Comparison of ENCODE assay signal across 18 cellular contexts in the genomic region with DNA sequence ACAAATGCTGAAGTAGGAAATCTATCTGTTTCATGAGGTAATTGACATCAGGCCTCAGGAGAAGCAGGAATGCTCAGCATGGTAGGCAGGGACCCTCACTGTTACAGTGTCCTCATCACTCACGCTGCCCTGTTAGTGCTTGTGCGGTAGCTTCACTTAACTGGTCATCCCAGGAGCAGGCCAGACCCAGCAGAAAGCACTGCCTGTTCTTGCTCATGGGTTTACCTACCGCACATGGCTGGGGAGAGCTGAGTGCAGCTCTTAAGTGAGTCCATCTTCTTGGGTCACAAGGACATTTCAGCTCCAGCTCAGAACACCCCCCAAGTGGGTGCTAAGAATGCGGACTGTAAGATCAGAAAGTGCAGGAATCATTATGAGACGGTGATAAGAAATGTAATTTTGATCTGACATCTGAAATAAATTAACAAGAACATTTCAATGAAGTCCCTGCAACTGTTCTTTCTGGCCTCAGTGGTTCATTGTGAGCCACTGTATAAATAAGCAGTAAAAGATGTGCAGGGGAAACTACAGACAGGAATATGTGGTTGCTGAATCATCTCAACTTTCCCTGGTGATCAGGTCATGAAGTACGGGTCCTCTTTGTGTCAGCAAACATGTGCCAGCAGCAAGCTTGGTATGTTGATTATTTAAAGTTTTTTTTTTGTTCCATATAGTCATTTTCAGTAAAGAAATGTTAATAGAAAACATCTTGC.
DNase-seq lines count a peak whose midpoint lies in the region; ATAC-seq and TF ChIP-seq lines count a peak whose summit lies in the region.
"Had no signal": no experiment of that assay in that cellular context is flagged by ENCODE, and none has a peak within 500 bp of the region (broad histone marks: within the 10 kb centered on the region; RNA-seq: fewer than 3 reads in every experiment).

No MANE protein-coding gene starts in this region.

- no peak overlapping the region for H3K4me3 ChIP-seq in fibroblast of the aortic adventitia (ENCODE audit: low read depth, low read length)
- H3K4me3 ChIP-seq: colonic mucosa, hepatocyte, SK-N-MC, skin epidermis, transverse colon had no signal

- no peak overlapping the region for H3K4me3 Mint-ChIP-seq in activated T-helper 2 cell treated with anti-CD3 and anti-CD28 coated beads, Interferon-gamma antibody, Interleukin-2, Interleukin-4, amounts not matched to agents 10 μg/mL and 5 μg/mL and 100 μg/mL, durations not matched to agents 14 hours and 24 hours and 36 hours (ENCODE audit: low read depth)
- H3K4me3 Mint-ChIP-seq in activated CD4-positive, alpha-beta memory T cell treated with anti-CD3 and anti-CD28 coated beads for 36 hours: no peak overlapping the region

- no peaks in the 10 kb centered on the region for H3K27me3 Mint-ChIP-seq in activated T-helper 2 cell treated with anti-CD3 and anti-CD28 coated beads, Interferon-gamma antibody, Interleukin-2, Interleukin-4, amounts not matched to agents 10 μg/mL and 5 μg/mL and 100 μg/mL, durations not matched to agents 14 hours and 24 hours and 36 hours (ENCODE audit: low read depth)
- no peaks in the 10 kb centered on the region for H3K27me3 Mint-ChIP-seq in activated CD4-positive, alpha-beta memory T cell treated with anti-CD3 and anti-CD28 coated beads for 36 hours

- ATAC-seq in GM19397 (IDR thresholded peaks at IDR 0.05; ENCODE audit: unreplicated experiment): no peak

- DNase-seq in A172 (ENCODE audit: low spot score) (peak; percentile 54), HCEC 1CT (peak; percentile 84), fibroblast of the aortic adventitia (ENCODE audit: low read depth) (peak; percentile 52), COLO829 (ENCODE audit: low spot score) (no peak)
- no peak for DNase-seq in activated T-helper 2 cell treated with anti-CD3 and anti-CD28 coated beads, Interferon-gamma antibody, Interleukin-2, Interleukin-4, amounts not matched to agents 10 μg/mL and 5 μg/mL and 100 μg/mL, durations not matched to agents 14 hours and 24 hours and 36 hours (ENCODE audit: low spot score)
- DNase-seq in activated CD4-positive, alpha-beta memory T cell treated with anti-CD3 and anti-CD28 coated beads for 36 hours: no peak
- no peak for DNase-seq in activated naive CD4-positive, alpha-beta T cell (lab: John Stamatoyannopoulos, UW)
- DNase-seq: activated T-cell treated with anti-CD3 and anti-CD28 coated beads, Interleukin-2, amount 50 U/mL, for 1 hour; colonic mucosa; COR-L47; kidney glomerular epithelial cell; NCI-H1105 treated with DMSO at 0.1 percent for 48 hours; NCI-H226; transverse colon had no signal

- H3K9me3 Mint-ChIP-seq in activated T-helper 2 cell treated with anti-CD3 and anti-CD28 coated beads, Interferon-gamma antibody, Interleukin-2, Interleukin-4, amounts not matched to agents 10 μg/mL and 5 μg/mL and 100 μg/mL, durations not matched to agents 14 hours and 24 hours and 36 hours: peaks cover 12% of the 10 kb centered on the region
- peaks cover 5% of the 10 kb centered on the region for H3K9me3 Mint-ChIP-seq in activated CD4-positive, alpha-beta memory T cell treated with anti-CD3 and anti-CD28 coated beads for 36 hours

- CTCF ChIA-PET in activated CD4-positive, alpha-beta memory T cell treated with anti-CD3 and anti-CD28 coated beads for 36 hours (lab: Charles Lee): interaction anchor here (0.6 kb wide), 2 partner anchors 198 to 373 kb away, joined by 3 read pairs; no protein-coding TSS in a partner anchor

- H3K27ac Mint-ChIP-seq in activated T-helper 2 cell treated with anti-CD3 and anti-CD28 coated beads, Interferon-gamma antibody, Interleukin-2, Interleukin-4, amounts not matched to agents 10 μg/mL and 5 μg/mL and 100 μg/mL, durations not matched to agents 14 hours and 24 hours and 36 hours: peak overlapping the region; percentile 26
- H3K27ac Mint-ChIP-seq in activated CD4-positive, alpha-beta memory T cell treated with anti-CD3 and anti-CD28 coated beads for 36 hours: no peak overlapping the region

- H3K4me1 Mint-ChIP-seq in activated T-helper 2 cell treated with anti-CD3 and anti-CD28 coated beads, Interferon-gamma antibody, Interleukin-2, Interleukin-4, amounts not matched to agents 10 μg/mL and 5 μg/mL and 100 μg/mL, durations not matched to agents 14 hours and 24 hours and 36 hours (ENCODE audit: low read depth): peaks cover 12% of the 10 kb centered on the region
- no peaks in the 10 kb centered on the region for H3K4me1 Mint-ChIP-seq in activated CD4-positive, alpha-beta memory T cell treated with anti-CD3 and anti-CD28 coated beads for 36 hours (ENCODE audit: low read depth)

- TF ChIP-seq CTCF in fibroblast of the aortic adventitia (IDR thresholded peaks at IDR 0.05; ENCODE audit: insufficient read depth, low read length): no peak

- POLR2A ChIA-PET in activated CD4-positive, alpha-beta memory T cell treated with anti-CD3 and anti-CD28 coated beads for 36 hours (lab: Charles Lee): no interaction called here

- intact Hi-C loops in activated T-helper 2 cell treated with anti-CD3 and anti-CD28 coated beads, Interferon-gamma antibody, Interleukin-2, Interleukin-4, amounts not matched to agents 10 μg/mL and 5 μg/mL and 100 μg/mL, durations not matched to agents 14 hours and 24 hours and 36 hours (cut with micrococcal nuclease): loop anchor here (1.0 kb wide), 1 partner anchor 50 kb away; no protein-coding TSS in a partner anchor
- intact Hi-C loops in activated CD4-positive, alpha-beta memory T cell treated with anti-CD3 and anti-CD28 coated beads for 36 hours (cut with micrococcal nuclease): no loop called here

- H3K36me3 Mint-ChIP-seq in activated T-helper 2 cell treated with anti-CD3 and anti-CD28 coated beads, Interferon-gamma antibody, Interleukin-2, Interleukin-4, amounts not matched to agents 10 μg/mL and 5 μg/mL and 100 μg/mL, durations not matched to agents 14 hours and 24 hours and 36 hours (ENCODE audit: low read depth): no peaks in the 10 kb centered on the region
- no peaks in the 10 kb centered on the region for H3K36me3 Mint-ChIP-seq in activated CD4-positive, alpha-beta memory T cell treated with anti-CD3 and anti-CD28 coated beads for 36 hours

Comparison
In these comparisons a context has a peak if more than half of its experiments do, and no peak if none do; other contexts are left out.
1. DNase-seq: peak in A172 (single experiment), HCEC 1CT (single experiment) and fibroblast of the aortic adventitia (single experiment); none in activated T-helper 2 cell treated with anti-CD3 and anti-CD28 coated beads, Interferon-gamma antibody, Interleukin-2, Interleukin-4, amounts not matched to agents 10 μg/mL and 5 μg/mL and 100 μg/mL, durations not matched to agents 14 hours and 24 hours and 36 hours (single experiment), activated CD4-positive, alpha-beta memory T cell treated with anti-CD3 and anti-CD28 coated beads for 36 hours (single experiment), COLO829 (single experiment) and activated naive CD4-positive, alpha-beta T cell (0 of 4).